1 cellular context compared by ENCODE assay signal in genomic region chr4:5707366-5708133, GRCh38.
TF ChIP-seq lines count a peak whose summit lies in the region.

No MANE protein-coding gene starts in this region.

TF ChIP-seq in IMR-90, 13 proteins besides CTCF, POLR2A, EP300 and RAD21 (continued from another document):
- TF ChIP-seq ELK1 (IDR thresholded peaks at IDR 0.05; ENCODE audit: borderline replicate concordance, low read depth, low read length): no peak
- no peak for TF ChIP-seq USF2 (IDR thresholded peaks at IDR 0.05; ENCODE audit: low read depth, low read length)
- TF ChIP-seq MAFK (IDR thresholded peaks at IDR 0.05; ENCODE audit: low read depth, low read length): no peak
- no peak for TF ChIP-seq MAZ (IDR thresholded peaks at IDR 0.05; ENCODE audit: borderline replicate concordance, low read depth, low read length)
